Comparison of ENCODE assay signal across 8 cellular contexts in the genomic region with DNA sequence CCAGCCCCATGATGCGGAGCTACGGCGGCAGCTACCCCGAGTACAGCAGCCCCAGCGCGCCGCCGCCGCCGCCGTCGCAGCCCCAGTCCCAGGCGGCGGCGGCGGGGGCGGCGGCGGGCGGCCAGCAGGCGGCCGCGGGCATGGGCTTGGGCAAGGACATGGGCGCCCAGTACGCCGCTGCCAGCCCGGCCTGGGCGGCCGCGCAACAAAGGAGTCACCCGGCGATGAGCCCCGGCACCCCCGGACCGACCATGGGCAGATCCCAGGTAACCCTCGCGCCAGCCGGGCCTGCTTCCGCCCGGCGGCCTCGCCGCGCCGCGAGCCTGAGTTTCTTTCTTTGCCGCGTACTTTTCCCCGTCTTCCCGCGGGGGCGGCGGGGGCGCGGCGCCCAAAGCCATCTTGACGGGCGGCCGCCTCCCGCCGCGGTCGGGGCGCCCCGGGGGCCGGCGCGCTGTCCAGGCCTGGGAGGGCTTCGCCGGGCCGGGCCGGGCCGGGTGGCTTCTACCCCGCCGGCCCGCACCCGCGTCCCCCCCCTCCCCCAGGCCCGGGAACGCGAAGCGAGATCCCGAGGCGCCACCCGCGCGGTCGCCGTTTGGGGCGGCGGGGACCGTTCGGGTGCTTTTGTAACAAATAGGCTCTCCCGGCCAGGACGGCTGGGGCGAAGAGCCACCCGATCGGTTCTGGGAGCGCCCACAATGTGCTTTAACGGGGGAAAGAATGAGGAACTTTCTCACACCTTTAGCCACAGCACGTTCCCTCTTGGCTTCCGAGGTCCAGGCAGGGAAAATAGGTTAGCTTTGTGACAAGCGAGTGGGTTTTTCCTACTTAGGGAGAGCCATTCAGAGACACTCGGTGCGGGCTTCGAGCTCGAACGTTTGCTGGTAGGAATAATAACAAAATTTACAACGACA. TPM values are rescaled to one million over a fixed set of nuclear protein-coding genes. Genes with fewer than 3 reads are reported as not detected.
DNase-seq lines count a peak whose midpoint lies in the region; ATAC-seq and TF ChIP-seq lines count a peak whose summit lies in the region.

No MANE protein-coding gene starts in this region.

- no peaks in the 10 kb centered on the region for H3K36me3 ChIP-seq in body of pancreas (replicated peaks in 1 of 2; ENCODE audit: insufficient read depth in 1 of 2, low read depth in 2 of 2)

- peaks cover 40% of the 10 kb centered on the region for H3K4me1 ChIP-seq in body of pancreas

- ATAC-seq in body of pancreas (peak; percentile 45), GM19324 (IDR thresholded peaks at IDR 0.05; ENCODE audit: low FRiP score, unreplicated experiment) (no peak)

- H3K27ac ChIP-seq in body of pancreas: peak overlapping the region; percentile 95 to 99 (median 98)

- H3K9me3 ChIP-seq in body of pancreas: no peaks in the 10 kb centered on the region

- 0 to 1% methylated on average over 15 to 96 of the region's 109 CpGs for WGBS in body of pancreas, 2 donors

- peak in 1 of 3 donors; percentile 18 for TF ChIP-seq POLR2A in body of pancreas (IDR thresholded peaks at IDR 0.05)

- peak overlapping the region; percentile 65 to 92 for H3K4me3 ChIP-seq in body of pancreas

- intact Hi-C loops in body of pancreas (cut with DNase I): loop anchor here (5.0 to 10.0 kb wide), 2 partner anchors 92 to 215 kb away; no protein-coding TSS in a partner anchor

- H3K27me3 ChIP-seq in body of pancreas: no peaks in the 10 kb centered on the region

- peak in 2 of 7 experiments; percentile 37 to 41 for TF ChIP-seq CTCF in body of pancreas (IDR thresholded peaks at IDR 0.05)

- peak; percentile 52 for DNase-seq in ELR (ENCODE audit: low read depth)
- DNase-seq in HUDEP-2 (lab: John Stamatoyannopoulos, UW; ENCODE audit: unreplicated experiment in 76 of 76): peak in 50 of 76 experiments; percentile 9 to 73 (median 50)
- DNase-seq in T1000 (lab: John Stamatoyannopoulos, UW): peak; percentile 3
- peak; percentile 50 to 69 (median 54) for DNase-seq in body of pancreas
- DNase-seq in iris pigment epithelial cell (ENCODE audit: low read depth): peak; percentile 31
- DNase-seq in stimulated activated CD4-positive, alpha-beta T cell treated with anti-CD3 and anti-CD28 coated beads, Interleukin-12 subunit alpha, Interleukin-12 subunit beta, amount 100 ng/mL, for 4 hours: peak; percentile 60
- DNase-seq in putamen (ENCODE audit: low spot score): no peak

RNA-seq across cellular contexts. Expression of gene ARID1B, which starts 2.3 kb away (rescaled TPM):
- total RNA-seq in body of pancreas: 10 to 100 TPM; 71.5 to 85.1 TPM
